In the genomic region with DNA sequence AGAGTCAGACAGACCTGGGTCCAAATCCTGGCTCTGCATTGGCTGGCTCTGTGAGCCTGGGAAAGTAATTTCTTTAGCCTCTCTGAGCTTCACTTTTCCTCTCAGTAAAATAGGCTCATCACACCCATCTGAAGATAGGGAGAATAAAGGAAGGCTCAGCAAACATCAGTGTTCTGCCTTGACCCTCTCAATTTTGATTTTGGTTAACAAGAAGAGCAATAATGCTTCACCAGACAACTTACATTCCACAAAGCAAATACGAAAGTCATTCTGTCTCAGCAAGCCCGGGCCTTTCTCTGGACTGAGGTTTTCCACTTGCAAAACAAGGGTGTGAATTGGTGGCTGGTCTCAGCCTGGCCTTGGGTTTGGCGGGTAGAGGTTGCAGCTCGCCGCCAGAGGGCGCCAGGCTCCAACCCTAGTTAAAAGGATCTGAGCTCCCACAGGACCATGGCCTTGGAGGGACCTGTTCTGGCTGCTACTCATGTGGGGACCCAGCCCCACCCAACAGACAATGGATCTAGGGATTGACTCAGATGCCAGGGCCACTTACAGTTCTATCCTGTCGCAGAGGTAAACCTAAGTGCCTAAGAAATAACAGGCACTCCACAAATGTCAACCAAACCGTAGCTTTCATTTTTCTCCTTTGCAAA, we compare ENCODE assay signal across 8 cellular contexts. TPM values are rescaled to one million over a fixed set of nuclear protein-coding genes. Genes with fewer than 3 reads are reported as not detected.
DNase-seq lines count a peak whose midpoint lies in the region; ATAC-seq and TF ChIP-seq lines count a peak whose summit lies in the region.

No MANE protein-coding gene starts in this region.

- peaks cover 0 to 9% (median 1%) of the 10 kb centered on the region in 5 donors for H3K27me3 Mint-ChIP-seq in naive thymus-derived CD8-positive, alpha-beta T cell

- H3K27me3 ChIP-seq in PC-9 (ENCODE audit: insufficient read depth, low read depth) = no peaks in the 10 kb centered on the region; the same call in 1 of the 2 replicates
- peaks cover 0 to 21% (median under 1%) of the 10 kb centered on the region in 4 donors for H3K27me3 ChIP-seq in esophagus muscularis mucosa

- H4K20me1 ChIP-seq in PC-9 (ENCODE audit: insufficient read depth) = no peaks in the 10 kb centered on the region

- H3K36me3 ChIP-seq in PC-9 (ENCODE audit: low read depth) (no peaks in the 10 kb centered on the region), esophagus muscularis mucosa (no peaks in the 10 kb centered on the region)

- H3K4me3 ChIP-seq in PC-9 (no peak overlapping the region), esophagus muscularis mucosa (no peak overlapping the region)

- CTCF ChIA-PET in PC-9 (lab: Charles Lee) = interaction anchor here (0.6 to 1.6 kb wide), 9 partner anchors 11 to 225 kb away, joined by 3 to 8 read pairs (median 4); no protein-coding TSS in a partner anchor

- TF ChIP-seq POLR2A in esophagus muscularis mucosa (IDR thresholded peaks at IDR 0.05; ENCODE audit: low read depth) = no peak

- POLR2A ChIA-PET in PC-9 (lab: Charles Lee; ENCODE audit: unreplicated experiment) = no interaction called here
- POLR2A ChIA-PET in naive thymus-derived CD8-positive, alpha-beta T cell (lab: Charles Lee) = no interaction called here

- H3K27ac Mint-ChIP-seq in naive thymus-derived CD8-positive, alpha-beta T cell = peak overlapping the region in 1 of 10 donors; percentile 59
- H3K27ac Mint-ChIP-seq in stimulated activated effector memory CD8-positive, alpha-beta T cell treated with anti-CD3 and anti-CD28 coated beads, Interleukin-12 subunit alpha, Interleukin-12 subunit beta, amount 100 ng/mL, for 72 hours = peak overlapping the region; percentile 14

- H3K79me2 ChIP-seq in PC-9 (ENCODE audit: low read depth) = no peaks in the 10 kb centered on the region

- H2AFZ ChIP-seq in PC-9 = no peak overlapping the region

- TF ChIP-seq EP300 in Ishikawa (IDR thresholded peaks at IDR 0.05; ENCODE audit: borderline replicate concordance) = no peak
- TF ChIP-seq EP300 in esophagus muscularis mucosa (IDR thresholded peaks at IDR 0.05) = no peak

- H3K9me3 ChIP-seq in PC-9 (ENCODE audit: insufficient read depth, low read depth) (no peaks in the 10 kb centered on the region), esophagus muscularis mucosa (no peaks in the 10 kb centered on the region)

- H3K9me3 Mint-ChIP-seq in naive thymus-derived CD8-positive, alpha-beta T cell = no peaks in the 10 kb centered on the region
- H3K9me3 Mint-ChIP-seq in stimulated activated effector memory CD8-positive, alpha-beta T cell treated with anti-CD3 and anti-CD28 coated beads, Interleukin-12 subunit alpha, Interleukin-12 subunit beta, amount 100 ng/mL, for 72 hours = no peaks in the 10 kb centered on the region

- H3K36me3 Mint-ChIP-seq in naive thymus-derived CD8-positive, alpha-beta T cell = no peaks in the 10 kb centered on the region
- H3K36me3 Mint-ChIP-seq in stimulated activated effector memory CD8-positive, alpha-beta T cell treated with anti-CD3 and anti-CD28 coated beads, Interleukin-12 subunit alpha, Interleukin-12 subunit beta, amount 100 ng/mL, for 72 hours = no peaks in the 10 kb centered on the region

- peak; percentile 88 for TF ChIP-seq RAD21 in Ishikawa (IDR thresholded peaks at IDR 0.05; ENCODE audit: low read depth)

- TF ChIP-seq CTCF in PC-9 (conservative IDR thresholded peaks at IDR 0.05) (peak; percentile 92), esophagus muscularis mucosa (IDR thresholded peaks at IDR 0.05) (peak; percentile 84 to 96 (median 90))

- H3K4me1 Mint-ChIP-seq in naive thymus-derived CD8-positive, alpha-beta T cell = peaks cover 2 to 8% (median 7%) of the 10 kb centered on the region in 4 donors
- H3K4me1 Mint-ChIP-seq in stimulated activated effector memory CD8-positive, alpha-beta T cell treated with anti-CD3 and anti-CD28 coated beads, Interleukin-12 subunit alpha, Interleukin-12 subunit beta, amount 100 ng/mL, for 72 hours = peaks cover 9% of the 10 kb centered on the region

- intact Hi-C loops in PC-9 (cut with micrococcal nuclease; ENCODE audit: unreplicated experiment) = loop anchor here (1.0 to 5.0 kb wide), 4 partner anchors 51 to 388 kb away; no protein-coding TSS in a partner anchor
- intact Hi-C loops in esophagus muscularis mucosa (cut with DNase I) = loop anchor here (2.0 to 5.0 kb wide), 3 partner anchors 48 to 225 kb away; no protein-coding TSS in a partner anchor

- H3K4me1 ChIP-seq in PC-9 (replicated peaks; ENCODE audit: insufficient read depth) = no peaks in the 10 kb centered on the region
- peaks cover 0 to 7% (median 0%) of the 10 kb centered on the region in 4 donors for H3K4me1 ChIP-seq in esophagus muscularis mucosa

- H3K4me2 ChIP-seq in PC-9 = no peak overlapping the region

- H3K4me3 Mint-ChIP-seq in naive thymus-derived CD8-positive, alpha-beta T cell = no peak overlapping the region
- no peak overlapping the region for H3K4me3 Mint-ChIP-seq in stimulated activated effector memory CD8-positive, alpha-beta T cell treated with anti-CD3 and anti-CD28 coated beads, Interleukin-12 subunit alpha, Interleukin-12 subunit beta, amount 100 ng/mL, for 72 hours

- no TSS peak for BruUV-seq in PC-9 (replicated peaks; lab: Mats Ljungman, UMichigan)

- peak; percentile 84 to 94 for ATAC-seq in naive thymus-derived CD8-positive, alpha-beta T cell
- peak; percentile 89 for ATAC-seq in stimulated activated effector memory CD8-positive, alpha-beta T cell treated with anti-CD3 and anti-CD28 coated beads, Interleukin-12 subunit alpha, Interleukin-12 subunit beta, amount 100 ng/mL, for 72 hours
- ATAC-seq in GM21528 (IDR thresholded peaks at IDR 0.05; ENCODE audit: low FRiP score, unreplicated experiment) = no peak

- 23% methylated on average over 5 of the region's 8 CpGs for WGBS in esophagus muscularis mucosa

- H3K27ac ChIP-seq in PC-9 (no peak overlapping the region), esophagus muscularis mucosa (replicated peaks in 1 of 4) (no peak overlapping the region)

- no peaks in the 10 kb centered on the region for H3F3A ChIP-seq in PC-9 (ENCODE audit: insufficient read depth, low read depth)

- no peaks in the 10 kb centered on the region for H3K9me2 ChIP-seq in PC-9 (ENCODE audit: insufficient read depth)

- peak; percentile 72 for DNase-seq in Daoy (ENCODE audit: low read depth)
- peak; percentile 57 to 78 for DNase-seq in PC-9
- peak; percentile 79 for DNase-seq in activated T-cell treated with anti-CD3 and anti-CD28 coated beads for 48 hours (ENCODE audit: low read depth)
- DNase-seq in esophagus muscularis mucosa (ENCODE audit: extremely low spot score) = peak; percentile 94
- DNase-seq in naive thymus-derived CD8-positive, alpha-beta T cell = peak; percentile 43 to 85 (median 72)
- peak; percentile 81 to 89 for DNase-seq in stimulated activated effector memory CD8-positive, alpha-beta T cell treated with anti-CD3 and anti-CD28 coated beads, Interleukin-12 subunit alpha, Interleukin-12 subunit beta, amount 100 ng/mL, for 72 hours (ENCODE audit: low spot score in 2 of 2)

TF ChIP-seq in Ishikawa, 13 proteins besides CTCF, POLR2A, EP300 and RAD21:
- TF ChIP-seq, protein P1, sequence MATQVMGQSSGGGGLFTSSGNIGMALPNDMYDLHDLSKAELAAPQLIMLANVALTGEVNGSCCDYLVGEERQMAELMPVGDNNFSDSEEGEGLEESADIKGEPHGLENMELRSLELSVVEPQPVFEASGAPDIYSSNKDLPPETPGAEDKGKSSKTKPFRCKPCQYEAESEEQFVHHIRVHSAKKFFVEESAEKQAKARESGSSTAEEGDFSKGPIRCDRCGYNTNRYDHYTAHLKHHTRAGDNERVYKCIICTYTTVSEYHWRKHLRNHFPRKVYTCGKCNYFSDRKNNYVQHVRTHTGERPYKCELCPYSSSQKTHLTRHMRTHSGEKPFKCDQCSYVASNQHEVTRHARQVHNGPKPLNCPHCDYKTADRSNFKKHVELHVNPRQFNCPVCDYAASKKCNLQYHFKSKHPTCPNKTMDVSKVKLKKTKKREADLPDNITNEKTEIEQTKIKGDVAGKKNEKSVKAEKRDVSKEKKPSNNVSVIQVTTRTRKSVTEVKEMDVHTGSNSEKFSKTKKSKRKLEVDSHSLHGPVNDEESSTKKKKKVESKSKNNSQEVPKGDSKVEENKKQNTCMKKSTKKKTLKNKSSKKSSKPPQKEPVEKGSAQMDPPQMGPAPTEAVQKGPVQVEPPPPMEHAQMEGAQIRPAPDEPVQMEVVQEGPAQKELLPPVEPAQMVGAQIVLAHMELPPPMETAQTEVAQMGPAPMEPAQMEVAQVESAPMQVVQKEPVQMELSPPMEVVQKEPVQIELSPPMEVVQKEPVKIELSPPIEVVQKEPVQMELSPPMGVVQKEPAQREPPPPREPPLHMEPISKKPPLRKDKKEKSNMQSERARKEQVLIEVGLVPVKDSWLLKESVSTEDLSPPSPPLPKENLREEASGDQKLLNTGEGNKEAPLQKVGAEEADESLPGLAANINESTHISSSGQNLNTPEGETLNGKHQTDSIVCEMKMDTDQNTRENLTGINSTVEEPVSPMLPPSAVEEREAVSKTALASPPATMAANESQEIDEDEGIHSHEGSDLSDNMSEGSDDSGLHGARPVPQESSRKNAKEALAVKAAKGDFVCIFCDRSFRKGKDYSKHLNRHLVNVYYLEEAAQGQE (IDR thresholded peaks at IDR 0.05; ENCODE audit: low read depth) = no peak
- TF ChIP-seq TEAD4 (IDR thresholded peaks at IDR 0.05) = no peak
- TF ChIP-seq NFIC (IDR thresholded peaks at IDR 0.05) = no peak
TF ChIP-seq in Ishikawa: peak in this region for 0.

RNA-seq across cellular contexts. Expression of gene PPY, which starts 1.6 kb away (rescaled TPM):
- total RNA-seq in Daoy (2014; rRNA removed; shearing (Covaris generic)) = not detected in 2 replicates
- total RNA-seq in PC-9 (2021) = not detected in 2 replicates
- not detected for total RNA-seq in esophagus muscularis mucosa
- total RNA-seq in naive thymus-derived CD8-positive, alpha-beta T cell = not detected
- polyA plus RNA-seq in naive thymus-derived CD8-positive, alpha-beta T cell = not detected

RNA-seq across cellular contexts. Expression of gene PYY, which starts 9.8 kb away (rescaled TPM):
- not detected in 2 replicates for total RNA-seq in Daoy (2014; rRNA removed; shearing (Covaris generic))
- total RNA-seq in PC-9 (2021) = not detected in 2 replicates
- total RNA-seq in esophagus muscularis mucosa = not detected
- not detected for total RNA-seq in naive thymus-derived CD8-positive, alpha-beta T cell
- polyA plus RNA-seq in naive thymus-derived CD8-positive, alpha-beta T cell = not detected

RNA-seq across cellular contexts. Expression of gene MPP2, which starts 36.6 kb away (rescaled TPM):
- total RNA-seq in Daoy (2014; rRNA removed; shearing (Covaris generic)) = 1.1 and 1.3 TPM in 2 replicates
- total RNA-seq in PC-9 (2021) = 5.6 and 8.6 TPM in 2 replicates
- total RNA-seq in esophagus muscularis mucosa = 10 to 100 TPM; 13.3 to 15.9 (median 15.6) TPM
- total RNA-seq in naive thymus-derived CD8-positive, alpha-beta T cell = 1 to 10 TPM; 2.4 to 5.2 TPM
- polyA plus RNA-seq in naive thymus-derived CD8-positive, alpha-beta T cell = 1 to 10 TPM; 1.1 to 4.0 (median 3.1) TPM
